In genomic region chr9:12232836-12233235, GRCh38 we compare ENCODE assay signal across 24 cellular contexts.
"Had no signal": no experiment of that assay in that cellular context is flagged by ENCODE, and none has a peak within 500 bp of the region (broad histone marks: within the 10 kb centered on the region; RNA-seq: fewer than 3 reads in every experiment).

No MANE protein-coding gene starts in this region.

- H3K4me3 ChIP-seq: stomach, suprapubic skin, testis, thoracic aorta, thyroid gland, tibial nerve, transverse colon, upper lobe of left lung, upper lobe of right lung, uterus, vagina had no signal

- H3K9me3 ChIP-seq: testis, thyroid gland, transverse colon, upper lobe of right lung, uterus, vagina had no signal

- DNase-seq: stimulated activated CD4-positive, alpha-beta T cell treated with anti-CD3 and anti-CD28 coated beads, Interleukin-2, amount 100 ng/mL, for 48 hours; stimulated activated CD4-positive, alpha-beta T cell treated with anti-CD3 and anti-CD28 coated beads, Interleukin-4, amount 100 ng/mL, for 1 hour; stimulated activated CD4-positive, alpha-beta T cell treated with anti-CD3 and anti-CD28 coated beads, Interleukin-4, amount 100 ng/mL, for 24 hours; stimulated activated CD4-positive, alpha-beta T cell treated with anti-CD3 and anti-CD28 coated beads, Interleukin-4, amount 100 ng/mL, for 4 hours; stimulated activated CD8-positive, alpha-beta memory T cell treated with anti-CD3 and anti-CD28 coated beads, Interleukin-4, amount 100 ng/mL, for 48 hours; stimulated activated naive B cell treated with anti-CD40 and anti-IgM and Interleukin-4, amounts not matched to agents 10 μg/mL and 1 μg/mL and 100 μg/mL, for 72 hours; stimulated activated naive CD4-positive, alpha-beta T cell; stimulated activated naive CD4-positive, alpha-beta T cell treated with Interleukin-2 at 50 U/mL for 16 hours; stimulated activated naive CD8-positive, alpha-beta T cell treated with anti-CD3 and anti-CD28 coated beads, Interleukin-15, amount 100 ng/mL, for 72 hours; stimulated activated naive CD8-positive, alpha-beta T cell treated with anti-CD3 and anti-CD28 coated beads, Interleukin-15, Interleukin-2, amounts not matched to agents 100 U/mL and 50 U/mL, for 24 hours; stomach; substantia nigra; testis; thyroid gland; transverse colon; trophoblast cell; upper lobe of left lung; upper lobe of right lung; uterus had no signal

- FAIRE-seq: urothelium cell line had no signal

- H3K36me3 ChIP-seq: stomach, suprapubic skin, thoracic aorta, thyroid gland, tibial nerve, transverse colon, upper lobe of left lung, upper lobe of right lung, uterus, vagina had no signal

- H3K27ac ChIP-seq: stomach, suprapubic skin, testis, thoracic aorta, thyroid gland, tibial nerve, transverse colon, upper lobe of left lung, upper lobe of right lung, uterus, vagina had no signal

- H3K4me1 ChIP-seq: stomach, suprapubic skin, testis, thyroid gland, tibial nerve, transverse colon, upper lobe of left lung, upper lobe of right lung, uterus, vagina had no signal

- H3K27me3 ChIP-seq: stomach, suprapubic skin, testis, thyroid gland, tibial nerve, transverse colon, upper lobe of left lung, upper lobe of right lung, uterus, vagina had no signal
